ENCODE assay signal across 1 cellular context in the genomic region with DNA sequence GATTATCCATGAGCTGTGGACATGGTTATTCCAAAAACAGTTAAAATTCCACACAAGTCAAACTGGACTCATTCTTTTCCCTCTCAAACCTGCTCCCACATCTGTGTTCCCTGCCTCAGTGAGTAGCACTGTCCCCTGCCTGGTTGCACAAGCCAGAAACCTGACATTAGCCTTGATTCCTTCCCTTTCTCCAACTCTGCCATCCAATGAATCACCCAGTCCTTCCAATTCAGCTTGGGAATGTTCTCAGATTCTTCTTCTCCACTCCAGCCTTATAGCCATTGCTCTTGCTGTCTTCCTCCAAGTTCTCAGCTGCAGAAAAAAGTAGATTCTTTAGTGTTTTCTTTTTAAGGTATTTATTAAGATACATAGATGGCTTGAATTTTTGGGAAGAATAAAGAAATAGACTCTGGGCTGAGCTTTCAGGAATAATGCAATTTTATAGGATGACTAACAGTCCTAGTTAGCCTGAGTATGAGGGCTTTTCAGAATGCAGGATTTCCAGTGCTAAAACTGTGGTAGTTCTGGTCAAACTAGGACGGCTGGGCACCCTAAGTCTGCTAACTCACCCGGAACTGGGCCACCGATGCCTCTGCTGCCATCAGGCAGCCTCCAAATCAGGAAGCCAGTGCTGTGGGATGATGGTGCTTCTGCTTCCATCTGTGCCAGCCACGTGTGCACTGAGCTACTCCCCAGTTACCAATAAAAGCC.
TF ChIP-seq lines count a peak whose summit lies in the region.

No MANE protein-coding gene starts in this region.

TF ChIP-seq in HepG2, 621 proteins besides CTCF, POLR2A, EP300 and RAD21 (continued from another document):
- TF ChIP-seq, protein P1, sequence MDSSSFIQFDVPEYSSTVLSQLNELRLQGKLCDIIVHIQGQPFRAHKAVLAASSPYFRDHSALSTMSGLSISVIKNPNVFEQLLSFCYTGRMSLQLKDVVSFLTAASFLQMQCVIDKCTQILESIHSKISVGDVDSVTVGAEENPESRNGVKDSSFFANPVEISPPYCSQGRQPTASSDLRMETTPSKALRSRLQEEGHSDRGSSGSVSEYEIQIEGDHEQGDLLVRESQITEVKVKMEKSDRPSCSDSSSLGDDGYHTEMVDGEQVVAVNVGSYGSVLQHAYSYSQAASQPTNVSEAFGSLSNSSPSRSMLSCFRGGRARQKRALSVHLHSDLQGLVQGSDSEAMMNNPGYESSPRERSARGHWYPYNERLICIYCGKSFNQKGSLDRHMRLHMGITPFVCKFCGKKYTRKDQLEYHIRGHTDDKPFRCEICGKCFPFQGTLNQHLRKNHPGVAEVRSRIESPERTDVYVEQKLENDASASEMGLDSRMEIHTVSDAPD (CRISPR knock-in tag; IDR thresholded peaks at IDR 0.05), result no peak
- TF ChIP-seq KLF11 (CRISPR knock-in tag; IDR thresholded peaks at IDR 0.05) (no peak), ZNF253 (CRISPR knock-in tag; IDR thresholded peaks at IDR 0.05; ENCODE audit: borderline replicate concordance) (no peak), ZNF468 (CRISPR knock-in tag; IDR thresholded peaks at IDR 0.05) (no peak), SIN3B (IDR thresholded peaks at IDR 0.05; ENCODE audit: low read length) (no peak), ZNF230 (CRISPR knock-in tag; IDR thresholded peaks at IDR 0.05) (no peak), PRMT3 (CRISPR knock-in tag; IDR thresholded peaks at IDR 0.05; ENCODE audit: borderline replicate concordance, low read depth) (no peak), SMARCC2 (IDR thresholded peaks at IDR 0.05) (no peak), PHF8 (CRISPR knock-in tag; IDR thresholded peaks at IDR 0.05) (no peak), CREB1 (IDR thresholded peaks at IDR 0.05) (no peak), CREB1 (CRISPR knock-in tag; IDR thresholded peaks at IDR 0.05) (no peak), MAFG (CRISPR knock-in tag; IDR thresholded peaks at IDR 0.05) (no peak), ZNF598 (CRISPR knock-in tag; IDR thresholded peaks at IDR 0.05; ENCODE audit: borderline replicate concordance) (no peak)
- TF ChIP-seq, protein P2, sequence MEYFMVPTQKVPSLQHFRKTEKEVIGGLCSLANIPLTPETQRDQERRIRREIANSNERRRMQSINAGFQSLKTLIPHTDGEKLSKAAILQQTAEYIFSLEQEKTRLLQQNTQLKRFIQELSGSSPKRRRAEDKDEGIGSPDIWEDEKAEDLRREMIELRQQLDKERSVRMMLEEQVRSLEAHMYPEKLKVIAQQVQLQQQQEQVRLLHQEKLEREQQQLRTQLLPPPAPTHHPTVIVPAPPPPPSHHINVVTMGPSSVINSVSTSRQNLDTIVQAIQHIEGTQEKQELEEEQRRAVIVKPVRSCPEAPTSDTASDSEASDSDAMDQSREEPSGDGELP (IDR thresholded peaks at IDR 0.05; ENCODE audit: borderline replicate concordance, low read depth), result no peak
- TF ChIP-seq, protein P3, sequence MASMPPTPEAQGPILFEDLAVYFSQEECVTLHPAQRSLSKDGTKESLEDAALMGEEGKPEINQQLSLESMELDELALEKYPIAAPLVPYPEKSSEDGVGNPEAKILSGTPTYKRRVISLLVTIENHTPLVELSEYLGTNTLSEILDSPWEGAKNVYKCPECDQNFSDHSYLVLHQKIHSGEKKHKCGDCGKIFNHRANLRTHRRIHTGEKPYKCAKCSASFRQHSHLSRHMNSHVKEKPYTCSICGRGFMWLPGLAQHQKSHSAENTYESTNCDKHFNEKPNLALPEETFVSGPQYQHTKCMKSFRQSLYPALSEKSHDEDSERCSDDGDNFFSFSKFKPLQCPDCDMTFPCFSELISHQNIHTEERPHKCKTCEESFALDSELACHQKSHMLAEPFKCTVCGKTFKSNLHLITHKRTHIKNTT (CRISPR knock-in tag; IDR thresholded peaks at IDR 0.05), result no peak
